ENCODE assay signal across 1 cellular context in genomic region chr6:6994796-6995195, GRCh38.
TF ChIP-seq lines count a peak whose summit lies in the region.

No MANE protein-coding gene starts in this region.

TF ChIP-seq in GM23338, 12 proteins besides CTCF, POLR2A, EP300 and RAD21 (continued from another document):
- TF ChIP-seq, protein P1, sequence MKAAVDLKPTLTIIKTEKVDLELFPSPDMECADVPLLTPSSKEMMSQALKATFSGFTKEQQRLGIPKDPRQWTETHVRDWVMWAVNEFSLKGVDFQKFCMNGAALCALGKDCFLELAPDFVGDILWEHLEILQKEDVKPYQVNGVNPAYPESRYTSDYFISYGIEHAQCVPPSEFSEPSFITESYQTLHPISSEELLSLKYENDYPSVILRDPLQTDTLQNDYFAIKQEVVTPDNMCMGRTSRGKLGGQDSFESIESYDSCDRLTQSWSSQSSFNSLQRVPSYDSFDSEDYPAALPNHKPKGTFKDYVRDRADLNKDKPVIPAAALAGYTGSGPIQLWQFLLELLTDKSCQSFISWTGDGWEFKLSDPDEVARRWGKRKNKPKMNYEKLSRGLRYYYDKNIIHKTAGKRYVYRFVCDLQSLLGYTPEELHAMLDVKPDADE (IDR thresholded peaks at IDR 0.05), result no peak
- TF ChIP-seq ZNF462 (CRISPR knock-in tag; IDR thresholded peaks at IDR 0.05), result no peak
- TF ChIP-seq EZH2phosphoT487 (IDR thresholded peaks at IDR 0.05; ENCODE audit: unreplicated experiment), result no peak
